ENCODE assay signal across 8 cellular contexts in genomic region chr16:2842340-2843000, GRCh38. TPM values are rescaled to one million over a fixed set of nuclear protein-coding genes. Genes with fewer than 3 reads are reported as not detected.
A peak's percentile ranks its signal among the peaks of the same experiment; 100 is the strongest.
DNase-seq lines count a peak whose midpoint lies in the region; ATAC-seq and TF ChIP-seq lines count a peak whose summit lies in the region.

No MANE protein-coding gene starts in this region.

- no peaks in the 10 kb centered on the region for H3K79me2 ChIP-seq in OCI-LY3 (ENCODE audit: low read length)

- no peaks in the 10 kb centered on the region for H3K36me3 ChIP-seq in OCI-LY3 (replicated peaks; ENCODE audit: low read depth, low read length)
- no peaks in the 10 kb centered on the region for H3K36me3 ChIP-seq in sigmoid colon

- no peak overlapping the region for H3K4me3 Mint-ChIP-seq in Calu3 (ENCODE audit: low read depth, unreplicated experiment)
- peak overlapping the region; percentile 81 for H3K4me3 Mint-ChIP-seq in activated T-helper 17 cell treated with anti-CD3 and anti-CD28 coated beads, Interleukin-2, amount 50 U/mL, for 72 hours

- H3K27ac Mint-ChIP-seq in Calu3 (ENCODE audit: unreplicated experiment): no peak overlapping the region
- peak overlapping the region; percentile 84 for H3K27ac Mint-ChIP-seq in activated T-helper 17 cell treated with anti-CD3 and anti-CD28 coated beads, Interleukin-2, amount 50 U/mL, for 72 hours

- peak; percentile 33 for TF ChIP-seq CTCF in Calu3 (IDR thresholded peaks at IDR 0.05; ENCODE audit: unreplicated experiment)
- peak; percentile 47 for TF ChIP-seq CTCF in OCI-LY3 (IDR thresholded peaks at IDR 0.05; ENCODE audit: low read depth, low read length)
- peak; percentile 54 for TF ChIP-seq CTCF in foreskin keratinocyte (conservative IDR thresholded peaks at IDR 0.05)
- no peak for TF ChIP-seq CTCF in sigmoid colon (IDR thresholded peaks at IDR 0.05)

- no peak overlapping the region for H3K9ac ChIP-seq in OCI-LY3 (ENCODE audit: low read length)

- no peaks in the 10 kb centered on the region for H3K27me3 Mint-ChIP-seq in Calu3 (ENCODE audit: unreplicated experiment)
- peaks cover 2% of the 10 kb centered on the region for H3K27me3 Mint-ChIP-seq in activated T-helper 17 cell treated with anti-CD3 and anti-CD28 coated beads, Interleukin-2, amount 50 U/mL, for 72 hours

- CTCF ChIA-PET in Calu3 (lab: Charles Lee): interaction anchor here (0.9 kb wide), 1 partner anchor 14 kb away, joined by 4 read pairs; no protein-coding TSS in a partner anchor

- H2AFZ ChIP-seq in OCI-LY3 (ENCODE audit: low read depth, low read length): no peak overlapping the region

- peaks cover 25% of the 10 kb centered on the region for H3K36me3 Mint-ChIP-seq in Calu3 (ENCODE audit: insufficient read depth, unreplicated experiment)
- no peaks in the 10 kb centered on the region for H3K36me3 Mint-ChIP-seq in activated T-helper 17 cell treated with anti-CD3 and anti-CD28 coated beads, Interleukin-2, amount 50 U/mL, for 72 hours (ENCODE audit: low read depth)

- no peak for DNase-seq in Calu3
- no peak for DNase-seq in foreskin keratinocyte
- peak; percentile 69 for DNase-seq in sigmoid colon
- DNase-seq in DMS53 treated with DMSO at 0.1 percent for 48 hours (lab: John Stamatoyannopoulos, UW; ENCODE audit: unreplicated experiment): no peak
- no peak for DNase-seq in OCI-M2 (lab: John Stamatoyannopoulos, UW; ENCODE audit: unreplicated experiment)

- no TSS peak for BruUV-seq in Calu3 (replicated peaks; lab: Mats Ljungman, UMichigan)

- peaks cover 50% of the 10 kb centered on the region for H3K4me1 Mint-ChIP-seq in Calu3 (ENCODE audit: low read depth, unreplicated experiment)
- H3K4me1 Mint-ChIP-seq in activated T-helper 17 cell treated with anti-CD3 and anti-CD28 coated beads, Interleukin-2, amount 50 U/mL, for 72 hours: peaks cover 23% of the 10 kb centered on the region

- ATAC-seq in activated T-helper 17 cell treated with anti-CD3 and anti-CD28 coated beads, Interleukin-2, amount 50 U/mL, for 72 hours (replicated peaks): peak; percentile 61
- ATAC-seq in foreskin keratinocyte (no peak), GM18511 (IDR thresholded peaks at IDR 0.05; ENCODE audit: unreplicated experiment) (no peak)

- no peak overlapping the region for H3K4me3 ChIP-seq in OCI-LY3 (ENCODE audit: low read length)
- peak overlapping the region in 2 of 4 donors; percentile 30 for H3K4me3 ChIP-seq in sigmoid colon

- H3K27me3 ChIP-seq in OCI-LY3 (ENCODE audit: low read depth, low read length): no peaks in the 10 kb centered on the region
- no peaks in the 10 kb centered on the region for H3K27me3 ChIP-seq in foreskin keratinocyte
- peaks cover 0 to 36% (median 16%) of the 10 kb centered on the region in 3 donors for H3K27me3 ChIP-seq in sigmoid colon

- H3K4me1 ChIP-seq in OCI-LY3 (ENCODE audit: low read length) (no peaks in the 10 kb centered on the region), foreskin keratinocyte (peaks cover 4% of the 10 kb centered on the region), sigmoid colon (peaks cover 0 to 9% (median 3%) of the 10 kb centered on the region in 4 donors)

- no peaks in the 10 kb centered on the region for H4K20me1 ChIP-seq in OCI-LY3 (ENCODE audit: insufficient read depth, low read length)

- no peak overlapping the region for H3K4me2 ChIP-seq in OCI-LY3 (ENCODE audit: low read length)

- H3K9me3 Mint-ChIP-seq in Calu3 (ENCODE audit: low read depth, unreplicated experiment): no peaks in the 10 kb centered on the region
- no peaks in the 10 kb centered on the region for H3K9me3 Mint-ChIP-seq in activated T-helper 17 cell treated with anti-CD3 and anti-CD28 coated beads, Interleukin-2, amount 50 U/mL, for 72 hours

- intact Hi-C loops in Calu3 (cut with micrococcal nuclease; ENCODE audit: unreplicated experiment) (no loop called here), sigmoid colon (cut with DNase I) (no loop called here)

- H3K9me3 ChIP-seq in OCI-LY3 (ENCODE audit: insufficient read depth, low read length) (no peaks in the 10 kb centered on the region), sigmoid colon (no peaks in the 10 kb centered on the region)

- 42 to 61% methylated on average over 40 of the region's 40 CpGs for WGBS in sigmoid colon, 2 donors

- TF ChIP-seq POLR2A in sigmoid colon (IDR thresholded peaks at IDR 0.05): no peak

- H3K27ac ChIP-seq in OCI-LY3 (ENCODE audit: low read length) (no peak overlapping the region), foreskin keratinocyte (no peak overlapping the region), sigmoid colon (peak overlapping the region in 1 of 4 donors; percentile 20)

- no peak for TF ChIP-seq EP300 in sigmoid colon (IDR thresholded peaks at IDR 0.05)

RNA-seq across cellular contexts. Expression of gene ZG16B, which starts 12.4 kb away (rescaled TPM):
- total RNA-seq in Calu3 (2022): 10.3 and 15.5 TPM in 2 replicates
- total RNA-seq in activated T-helper 17 cell treated with anti-CD3 and anti-CD28 coated beads, Interleukin-2, amount 50 U/mL, for 72 hours: 1 to 10 TPM; 4.0 to 5.7 TPM
- total RNA-seq in foreskin keratinocyte: 0.60 and 0.68 TPM in 2 replicates
- polyA plus RNA-seq in foreskin keratinocyte: 0.78 and 0.95 TPM in 2 replicates
- total RNA-seq in sigmoid colon: not detected
- 100 to 1,000 TPM in 1 of 3 donors, 10 to 100 TPM in 2; 15.6 to 147 (median 55.0) TPM for polyA plus RNA-seq in sigmoid colon

RNA-seq across cellular contexts. Expression of gene PRSS22, which starts 15.5 kb away (rescaled TPM):
- total RNA-seq in Calu3 (2022) (140 and 141 TPM in 2 replicates), foreskin keratinocyte (1.3 and 2.1 TPM in 2 replicates), sigmoid colon (not detected)
- 1 to 10 TPM in 1 of 2 donors, not detected in 1; 1.9 TPM for total RNA-seq in activated T-helper 17 cell treated with anti-CD3 and anti-CD28 coated beads, Interleukin-2, amount 50 U/mL, for 72 hours
- polyA plus RNA-seq in foreskin keratinocyte (2.2 and 2.5 TPM in 2 replicates), sigmoid colon (10 to 100 TPM in 1 of 3 donors, not detected in 2; 20.8 TPM)

RNA-seq across cellular contexts. Expression of gene PRSS21, which starts 25.4 kb away (rescaled TPM):
- total RNA-seq in Calu3 (2022) (not detected in 2 replicates), foreskin keratinocyte (5.6 and 8.1 TPM in 2 replicates), sigmoid colon (not detected)
- 1 to 10 TPM; 1.2 to 4.8 TPM for total RNA-seq in activated T-helper 17 cell treated with anti-CD3 and anti-CD28 coated beads, Interleukin-2, amount 50 U/mL, for 72 hours
- polyA plus RNA-seq in foreskin keratinocyte (10.8 and 11.2 TPM in 2 replicates), sigmoid colon (under 1 TPM in 1 of 3 donors, not detected in 2; 0.58 TPM)

RNA-seq across cellular contexts. Expression of gene FLYWCH2, which starts 40.5 kb away (rescaled TPM):
- total RNA-seq in Calu3 (2022): 10.8 and 13.0 TPM in 2 replicates
- total RNA-seq in activated T-helper 17 cell treated with anti-CD3 and anti-CD28 coated beads, Interleukin-2, amount 50 U/mL, for 72 hours: 10 to 100 TPM; 13.5 to 14.6 TPM
- 36.1 and 38.4 TPM in 2 replicates for total RNA-seq in foreskin keratinocyte
- polyA plus RNA-seq in foreskin keratinocyte: 44.5 and 48.4 TPM in 2 replicates
- 10 to 100 TPM; 33.6 to 64.2 (median 55.8) TPM for total RNA-seq in sigmoid colon
- polyA plus RNA-seq in sigmoid colon: 10 to 100 TPM; 27.5 to 43.2 (median 30.7) TPM

RNA-seq across cellular contexts. Expression of gene PRSS41, which starts 44.2 kb away (rescaled TPM):
- not detected in 2 replicates for total RNA-seq in Calu3 (2022)
- not detected for total RNA-seq in activated T-helper 17 cell treated with anti-CD3 and anti-CD28 coated beads, Interleukin-2, amount 50 U/mL, for 72 hours
- total RNA-seq in foreskin keratinocyte: not detected in 2 replicates
- not detected in 2 replicates for polyA plus RNA-seq in foreskin keratinocyte
- not detected for total RNA-seq in sigmoid colon
- polyA plus RNA-seq in sigmoid colon: not detected

Comparison
In these comparisons a context has a peak if more than half of its experiments do, and no peak if none do; other contexts are left out.
1. CTCF ChIP-seq: peak in Calu3 (single experiment), OCI-LY3 (single experiment) and foreskin keratinocyte (single experiment); none in sigmoid colon (0 of 4).
2. RNA of gene PRSS22, which starts 15.5 kb away (total RNA-seq): 140 to 141 TPM in Calu3; 1.9 TPM in activated T-helper 17 cell treated with anti-CD3 and anti-CD28 coated beads, Interleukin-2, amount 50 U/mL, for 72 hours, 1.3 to 2.1 TPM in foreskin keratinocyte and not detected in sigmoid colon; every median in the first group is over 10 times any median in the second.